ENCODE assay signal across 35 cellular contexts in the genomic region with DNA sequence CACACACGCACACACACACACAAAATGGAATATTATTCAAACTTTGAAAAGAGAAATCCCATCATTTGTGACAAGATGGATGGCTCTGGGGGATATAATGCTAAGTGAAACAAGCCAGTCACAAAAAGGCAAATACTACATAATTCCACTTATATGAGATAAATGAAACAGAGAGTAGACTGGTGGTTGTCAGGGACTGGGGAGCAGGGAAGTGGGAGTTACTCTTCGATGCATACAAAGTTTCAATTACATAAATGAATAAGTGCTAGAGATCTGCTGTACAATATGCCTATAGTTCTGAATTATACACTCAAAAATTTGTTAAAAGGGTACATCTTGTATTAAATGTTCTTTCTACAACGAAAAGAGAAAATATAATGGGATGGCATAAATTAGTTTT. TPM values are rescaled to one million over a fixed set of nuclear protein-coding genes. Genes with fewer than 3 reads are reported as not detected.
"Had no signal": no experiment of that assay in that cellular context is flagged by ENCODE, and none has a peak within 500 bp of the region (broad histone marks: within the 10 kb centered on the region; RNA-seq: fewer than 3 reads in every experiment).

No MANE protein-coding gene starts in this region.

- H3K36me3 ChIP-seq: cardiac muscle cell, colonic mucosa had no signal

- DNase-seq: activated CD4-positive, alpha-beta memory T cell treated with anti-CD3 and anti-CD28 coated beads, Interleukin-2, amount 10 ng/mL, durations not matched to agents 7 days and 5 days; activated CD4-positive, alpha-beta T cell treated with anti-CD3 and anti-CD28 coated beads for 48 hours; activated effector memory CD4-positive, alpha-beta T cell treated with Interleukin-2 at 50 U/mL for 16 hours; activated naive CD4-positive, alpha-beta T cell treated with anti-CD3 and anti-CD28 coated beads, Interleukin-2, amount 50 U/mL, for 16 hours; amygdala; colonic mucosa; Karpas-422; KBM-7; NCI-H1048; NCI-H1105 treated with DMSO at 0.1 percent for 48 hours; NCI-H1436; NCI-H1694; NCI-H1930; NCI-H2081 treated with DMSO at 0.1 percent for 48 hours; NCI-H226; NCI-H446 treated with DMSO at 0.1 percent for 48 hours; NCI-H524; NCI-H69; NCI-H82; PC-3; Peyer's patch; RPMI8226; SHP77 treated with DMSO at 0.1 percent for 48 hours; SK-N-SH had no signal

- H3K4me1 ChIP-seq: colonic mucosa, Peyer's patch, SJSA1 had no signal

- H3K9me2 ChIP-seq: SK-N-SH had no signal

- H3K9me3 ChIP-seq: colonic mucosa, SJSA1, SK-N-SH had no signal

- FAIRE-seq: TTC549 had no signal

- H3K27ac ChIP-seq: ascending aorta, cardiac muscle cell, colonic mucosa, Peyer's patch, SJSA1 had no signal

- H3K4me2 ChIP-seq: SK-N-SH had no signal

- H3K27me3 ChIP-seq: ascending aorta, cardiac muscle cell, colonic mucosa, Peyer's patch, SJSA1 had no signal

- H3K4me3 Mint-ChIP-seq: activated CD4-positive, alpha-beta memory T cell treated with anti-CD3 and anti-CD28 coated beads, Interleukin-2, amount 10 ng/mL, durations not matched to agents 7 days and 5 days; central memory CD8-positive, alpha-beta T cell; T-helper 1 cell treated with Interleukin-12 subunit alpha and Interleukin-12 subunit beta and Interleukin-4 antibody, amounts not matched to agents 30 μg/mL and 1 μg/mL, for 36 hours; T-helper 2 cell treated with Interferon-gamma antibody and Interleukin-4, amounts not matched to agents 5 μg/mL and 100 μg/mL, for 36 hours; WTC11 had no signal

- H3K27ac Mint-ChIP-seq: activated CD4-positive, alpha-beta memory T cell treated with anti-CD3 and anti-CD28 coated beads, Interleukin-2, amount 10 ng/mL, durations not matched to agents 7 days and 5 days; T-helper 1 cell treated with Interleukin-12 subunit alpha and Interleukin-12 subunit beta and Interleukin-4 antibody, amounts not matched to agents 30 μg/mL and 1 μg/mL, for 36 hours; T-helper 2 cell treated with Interferon-gamma antibody and Interleukin-4, amounts not matched to agents 5 μg/mL and 100 μg/mL, for 36 hours; WTC11 had no signal

- H3K27me3 Mint-ChIP-seq: activated CD4-positive, alpha-beta memory T cell treated with anti-CD3 and anti-CD28 coated beads, Interleukin-2, amount 10 ng/mL, durations not matched to agents 7 days and 5 days; central memory CD8-positive, alpha-beta T cell had no signal

- H3K4me3 ChIP-seq: ascending aorta, cardiac muscle cell, colonic mucosa, Peyer's patch, SJSA1 had no signal

- ATAC-seq: activated CD4-positive, CD25-positive, alpha-beta regulatory T cell treated with anti-CD3 and anti-CD28 coated beads, Interleukin-2, amount 50 U/mL, for 24 hours; PC-3; WTC11 had no signal

- H3K9ac ChIP-seq: SK-N-SH had no signal

RNA-seq across cellular contexts. Expression of gene PLN, which starts 58.1 kb away (rescaled TPM):
- total RNA-seq: activated CD4-positive, alpha-beta memory T cell treated with anti-CD3 and anti-CD28 coated beads, Interleukin-2, amount 10 ng/mL, durations not matched to agents 7 days and 5 days; chondrocyte; MCF 10A; PC-3; SJSA1; WTC11 had no signal
- polyA plus RNA-seq: SK-N-SH had no signal
